In the genomic region with DNA sequence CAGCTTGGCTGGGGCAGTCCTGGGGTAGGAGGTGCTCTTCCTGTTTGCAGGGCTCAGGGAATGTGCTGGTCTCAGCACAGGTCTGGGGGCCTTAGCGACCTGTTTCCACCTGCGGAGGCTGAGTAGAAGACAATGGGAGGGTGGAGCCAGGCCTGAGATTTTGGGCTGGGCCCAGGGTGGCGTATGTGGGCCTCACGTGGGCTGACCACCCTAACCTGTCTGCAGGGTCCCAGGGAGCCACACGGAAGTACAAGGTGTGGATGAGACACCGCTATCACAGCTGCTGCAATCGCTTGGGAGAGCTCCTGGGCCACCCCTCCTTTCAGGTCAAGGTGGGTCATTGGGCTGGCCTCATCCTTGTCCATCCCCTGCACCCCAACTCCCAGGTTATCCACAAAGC, we compare ENCODE assay signal across 8 cellular contexts. TPM values are rescaled to one million over a fixed set of nuclear protein-coding genes. Genes with fewer than 3 reads are reported as not detected.
A peak's percentile ranks its signal among the peaks of the same experiment; 100 is the strongest.
DNase-seq lines count a peak whose midpoint lies in the region; ATAC-seq and TF ChIP-seq lines count a peak whose summit lies in the region.

No MANE protein-coding gene starts in this region.

- H3K4me1 ChIP-seq in iPS-15b (ENCODE audit: control insufficient read depth, insufficient read depth, low read length) (no peaks in the 10 kb centered on the region), spleen (peaks cover 24 to 58% (median 34%) of the 10 kb centered on the region in 6 donors), testis (peaks cover 17% of the 10 kb centered on the region)

- ATAC-seq in activated CD4-positive, alpha-beta T cell treated with anti-CD3 and anti-CD28 coated beads for 36 hours, result no peak
- ATAC-seq in activated B cell treated with CpG ODN at 0.5 μM for 24 hours (ENCODE audit: low read depth), result no peak

- no peaks in the 10 kb centered on the region for H3K27me3 ChIP-seq in iPS-15b (ENCODE audit: control insufficient read depth, insufficient read depth, low read length)
- no peaks in the 10 kb centered on the region for H3K27me3 ChIP-seq in spleen (replicated peaks in 1 of 7)
- no peaks in the 10 kb centered on the region for H3K27me3 ChIP-seq in testis

- TF ChIP-seq CTCF in activated B cell treated with CpG ODN at 0.5 μM for 24 hours (IDR thresholded peaks at IDR 0.05) (no peak), spleen (IDR thresholded peaks at IDR 0.05 in 8 of 11, conservative IDR thresholded peaks at IDR 0.05 in 3 of 11) (no peak), RWPE1 (conservative IDR thresholded peaks at IDR 0.05; ENCODE audit: low read depth) (no peak), testis (IDR thresholded peaks at IDR 0.05) (no peak)

- H3K4me1 Mint-ChIP-seq in activated CD4-positive, alpha-beta T cell treated with anti-CD3 and anti-CD28 coated beads for 36 hours, result peaks cover 32% of the 10 kb centered on the region
- peaks cover 35% of the 10 kb centered on the region for H3K4me1 Mint-ChIP-seq in activated B cell treated with CpG ODN at 0.5 μM for 24 hours

- 73 to 87% (median 82%) methylated on average over 7 of the region's 7 CpGs for WGBS in spleen, 5 donors
- 67% methylated on average over 7 of the region's 7 CpGs; no CpG with 5 or more reads in 1 of the 2 donors for WGBS in testis, 2 donors

- H3K9me3 ChIP-seq in iPS-15b (ENCODE audit: control insufficient read depth, insufficient read depth, low read length), result no peaks in the 10 kb centered on the region
- H3K9me3 ChIP-seq in spleen, result no peaks in the 10 kb centered on the region
- no peaks in the 10 kb centered on the region for H3K9me3 ChIP-seq in testis

- H3K4me3 Mint-ChIP-seq in activated CD4-positive, alpha-beta T cell treated with anti-CD3 and anti-CD28 coated beads for 36 hours, result peak overlapping the region; percentile 81
- H3K4me3 Mint-ChIP-seq in activated B cell treated with CpG ODN at 0.5 μM for 24 hours, result peak overlapping the region; percentile 91

- H3K27ac ChIP-seq in spleen (peak overlapping the region in 2 of 8 donors; percentile 90), RWPE1 (no peak overlapping the region), testis (no peak overlapping the region)

- peaks cover 28% of the 10 kb centered on the region for H3K36me3 Mint-ChIP-seq in activated CD4-positive, alpha-beta T cell treated with anti-CD3 and anti-CD28 coated beads for 36 hours (ENCODE audit: low read depth)
- peaks cover 28% of the 10 kb centered on the region for H3K36me3 Mint-ChIP-seq in activated B cell treated with CpG ODN at 0.5 μM for 24 hours (ENCODE audit: low read depth)

- H3K9me3 Mint-ChIP-seq in activated CD4-positive, alpha-beta T cell treated with anti-CD3 and anti-CD28 coated beads for 36 hours (ENCODE audit: low read depth), result no peaks in the 10 kb centered on the region
- H3K9me3 Mint-ChIP-seq in activated B cell treated with CpG ODN at 0.5 μM for 24 hours, result no peaks in the 10 kb centered on the region

- DNase-seq in activated CD4-positive, alpha-beta T cell treated with anti-CD3 and anti-CD28 coated beads for 36 hours, result no peak
- DNase-seq in activated CD4-positive, alpha-beta T cell treated with anti-CD3 and anti-CD28 coated beads for 4 hours, result no peak
- DNase-seq in activated B cell treated with CpG ODN at 0.5 μM for 24 hours (no peak), spleen (peak; percentile 75), RWPE1 (ENCODE audit: low spot score) (no peak), cerebellar nuclear complex (lab: John Stamatoyannopoulos, UW) (no peak), testis (no peak)

- H3K36me3 ChIP-seq in iPS-15b (ENCODE audit: control insufficient read depth, insufficient read depth, low read length), result peaks cover 26% of the 10 kb centered on the region
- peaks cover 0 to 55% (median 37%) of the 10 kb centered on the region in 6 donors for H3K36me3 ChIP-seq in spleen
- no peaks in the 10 kb centered on the region for H3K36me3 ChIP-seq in testis (ENCODE audit: low read depth, missing control alignments)

- TF ChIP-seq POLR2A in spleen (IDR thresholded peaks at IDR 0.05) (no peak), testis (IDR thresholded peaks at IDR 0.05) (no peak)

- POLR2A ChIA-PET in activated CD4-positive, alpha-beta T cell treated with anti-CD3 and anti-CD28 coated beads for 36 hours (lab: Charles Lee), result no interaction called here
- POLR2A ChIA-PET in activated B cell treated with CpG ODN at 0.5 μM for 24 hours (lab: Charles Lee), result no interaction called here
- POLR2A ChIA-PET in RWPE1 (lab: Yijun Ruan, JAX; ENCODE audit: low non-redundant PET), result no interaction called here

- no peaks in the 10 kb centered on the region for H3K27me3 Mint-ChIP-seq in activated CD4-positive, alpha-beta T cell treated with anti-CD3 and anti-CD28 coated beads for 36 hours
- no peaks in the 10 kb centered on the region for H3K27me3 Mint-ChIP-seq in activated B cell treated with CpG ODN at 0.5 μM for 24 hours

- H3K27ac Mint-ChIP-seq in activated CD4-positive, alpha-beta T cell treated with anti-CD3 and anti-CD28 coated beads for 36 hours, result peak overlapping the region; percentile 85
- peak overlapping the region; percentile 77 for H3K27ac Mint-ChIP-seq in activated B cell treated with CpG ODN at 0.5 μM for 24 hours

- intact Hi-C loops in activated CD4-positive, alpha-beta T cell treated with anti-CD3 and anti-CD28 coated beads for 36 hours (cut with DNase I, micrococcal nuclease), result loop anchor here in 1 of 2 experiments (2.0 to 10.0 kb wide), 2 partner anchors 415 to 569 kb away; a partner anchor contains a TSS
- intact Hi-C loops in activated B cell treated with CpG ODN at 0.5 μM for 24 hours (cut with micrococcal nuclease) (no loop called here), spleen (cut with DNase I; ENCODE audit: low total_unique reads) (no loop called here), testis (cut with DNase I; ENCODE audit: low total_unique reads) (no loop called here)

- CTCF ChIA-PET in activated CD4-positive, alpha-beta T cell treated with anti-CD3 and anti-CD28 coated beads for 36 hours (lab: Charles Lee), result interaction anchor here (1.2 kb wide), 1 partner anchor 43 kb away, joined by 4 read pairs; no protein-coding TSS in a partner anchor
- CTCF ChIA-PET in activated B cell treated with CpG ODN at 0.5 μM for 24 hours (lab: Charles Lee), result interaction anchor here (1.0 kb wide), 1 partner anchor 8 kb away, joined by 6 read pairs; no protein-coding TSS in a partner anchor
- CTCF ChIA-PET in RWPE1 (lab: Yijun Ruan, JAX), result interaction anchor here (0.6 to 0.7 kb wide), 2 partner anchors 51 to 197 kb away, joined by 3 read pairs; no protein-coding TSS in a partner anchor

- no peak overlapping the region for H3K9ac ChIP-seq in iPS-15b (ENCODE audit: low read depth, low read length)

- peak overlapping the region; percentile 71 for H3K4me3 ChIP-seq in iPS-15b (ENCODE audit: low read depth, low read length)
- peak overlapping the region; percentile 56 to 97 (median 89) for H3K4me3 ChIP-seq in spleen
- peak overlapping the region in 1 of 2 donors; percentile 84 for H3K4me3 ChIP-seq in testis

RNA-seq across cellular contexts. Expression of a gene that starts 1.1 kb away (rescaled TPM):
- total RNA-seq in activated CD4-positive, alpha-beta T cell treated with anti-CD3 and anti-CD28 coated beads for 36 hours, result 10 to 100 TPM; 30.5 to 35.7 TPM
- 28.1 and 29.1 TPM in 2 replicates for total RNA-seq in activated B cell treated with CpG ODN at 0.5 μM for 24 hours
- total RNA-seq in spleen, result 10 to 100 TPM in 6 of 7 donors, 1 to 10 TPM in 1; 8.3 to 18.7 (median 14.6) TPM
- 10 to 100 TPM; 25.2 to 38.6 (median 33.1) TPM for polyA plus RNA-seq in spleen
- 10 to 100 TPM; 64.4 to 65.2 TPM for total RNA-seq in testis
- 67.2 TPM for polyA plus RNA-seq in testis (ENCODE audit: insufficient read depth, low read depth, low replicate concordance)

RNA-seq across cellular contexts. Expression of a gene that starts 1.2 kb away (rescaled TPM):
- 10 to 100 TPM; 19.2 to 31.4 TPM for total RNA-seq in activated CD4-positive, alpha-beta T cell treated with anti-CD3 and anti-CD28 coated beads for 36 hours
- total RNA-seq in activated B cell treated with CpG ODN at 0.5 μM for 24 hours (39.9 and 43.0 TPM in 2 replicates), spleen (10 to 100 TPM; 17.8 to 31.6 (median 19.4) TPM), testis (10 to 100 TPM; 29.0 to 32.8 TPM)
- polyA plus RNA-seq in spleen (10 to 100 TPM; 16.9 to 36.0 (median 19.5) TPM), testis (ENCODE audit: insufficient read depth, low read depth, low replicate concordance) (18.8 TPM)
